ENCODE assay signal across 8 cellular contexts in genomic region chr10:93541402-93542357, GRCh38. TPM values are rescaled to one million over a fixed set of nuclear protein-coding genes. Genes with fewer than 3 reads are reported as not detected.
A peak's percentile ranks its signal among the peaks of the same experiment; 100 is the strongest.
DNase-seq lines count a peak whose midpoint lies in the region; ATAC-seq and TF ChIP-seq lines count a peak whose summit lies in the region.

No MANE protein-coding gene starts in this region.

- H3K9me3 Mint-ChIP-seq in osteocyte (ENCODE audit: unreplicated experiment): no peaks in the 10 kb centered on the region

- ATAC-seq in HG03378 (IDR thresholded peaks at IDR 0.05; ENCODE audit: unreplicated experiment) (no peak), HG02678 (IDR thresholded peaks at IDR 0.05; ENCODE audit: unreplicated experiment) (no peak), GM21737 (IDR thresholded peaks at IDR 0.05; ENCODE audit: unreplicated experiment) (no peak)

- peak overlapping the region; percentile 23 for H3K4me3 Mint-ChIP-seq in osteocyte (ENCODE audit: unreplicated experiment)

- TF ChIP-seq CTCF in GM20000 (IDR thresholded peaks at IDR 0.05; ENCODE audit: extremely low read depth, missing control alignments): peak; percentile 70
- TF ChIP-seq CTCF in osteocyte (IDR thresholded peaks at IDR 0.05): peak; percentile 86

- no peak overlapping the region for H3K27ac Mint-ChIP-seq in osteocyte (ENCODE audit: unreplicated experiment)

- DNase-seq in AG08395 (ENCODE audit: low spot score) (peak; percentile 61), GM20000 (ENCODE audit: low spot score) (no peak), SK-N-DZ (ENCODE audit: low spot score) (peak; percentile 64), fibroblast of gingiva (ENCODE audit: low read depth) (peak; percentile 17), osteocyte (ENCODE audit: extremely low spot score, unreplicated experiment) (no peak)

- peaks cover 19% of the 10 kb centered on the region for H3K27me3 Mint-ChIP-seq in osteocyte (ENCODE audit: unreplicated experiment)

- H3K4me1 Mint-ChIP-seq in osteocyte (ENCODE audit: unreplicated experiment): peaks cover 9% of the 10 kb centered on the region

- peaks cover 2% of the 10 kb centered on the region for H3K36me3 Mint-ChIP-seq in osteocyte (ENCODE audit: unreplicated experiment)

RNA-seq across cellular contexts. Expression of gene FFAR4, which starts 24.8 kb away (rescaled TPM):
- not detected in 2 replicates for polyA plus RNA-seq in SK-N-DZ (2014; cell fraction: cytosol; rRNA removed)
- not detected in 2 replicates for polyA plus RNA-seq in SK-N-DZ (2014; cell fraction: nucleus; rRNA removed)
- total RNA-seq in osteocyte: not detected in 2 replicates

RNA-seq across cellular contexts. Expression of gene CEP55, which starts 45.3 kb away (rescaled TPM):
- polyA plus RNA-seq in SK-N-DZ (2014; cell fraction: cytosol; rRNA removed): 53.9 and 54.4 TPM in 2 replicates
- polyA plus RNA-seq in SK-N-DZ (2014; cell fraction: nucleus; rRNA removed): 36.0 and 43.5 TPM in 2 replicates
- total RNA-seq in osteocyte: 8.6 and 9.5 TPM in 2 replicates

RNA-seq across cellular contexts. Expression of gene RBP4, which starts 59.4 kb away (rescaled TPM):
- not detected in 2 replicates for polyA plus RNA-seq in SK-N-DZ (2014; cell fraction: cytosol; rRNA removed)
- polyA plus RNA-seq in SK-N-DZ (2014; cell fraction: nucleus; rRNA removed): 0.61 TPM in 1 of 2 replicates, not detected in the other
- 0.56 and 0.63 TPM in 2 replicates for total RNA-seq in osteocyte

RNA-seq across cellular contexts. Expression of gene MYOF, which starts 59.5 kb away (rescaled TPM):
- polyA plus RNA-seq in SK-N-DZ (2014; cell fraction: cytosol; rRNA removed): 0.50 and 1.1 TPM in 2 replicates
- 1.4 and 2.2 TPM in 2 replicates for polyA plus RNA-seq in SK-N-DZ (2014; cell fraction: nucleus; rRNA removed)
- 470 and 517 TPM in 2 replicates for total RNA-seq in osteocyte

Comparison
In these comparisons a context has a peak if more than half of its experiments do, and no peak if none do; other contexts are left out.
1. DNase-seq: peak in AG08395 (single experiment), SK-N-DZ (single experiment) and fibroblast of gingiva (single experiment); none in GM20000 (single experiment) and osteocyte (single experiment).